Comparison of ENCODE assay signal across 9 cellular contexts in genomic region chr5:109945097-109945678, GRCh38.
DNase-seq lines count a peak whose midpoint lies in the region; ATAC-seq and TF ChIP-seq lines count a peak whose summit lies in the region.
"Had no signal": no experiment of that assay in that cellular context is flagged by ENCODE, and none has a peak within 500 bp of the region (broad histone marks: within the 10 kb centered on the region; RNA-seq: fewer than 3 reads in every experiment).

No MANE protein-coding gene starts in this region.

- H3K4me3 ChIP-seq in OCI-LY1 (ENCODE audit: low read depth, low read length, poor library complexity, severe bottlenecking) (no peak overlapping the region), liver (ENCODE audit: low read depth in 1 of 3, low read length in 3 of 3) (no peak overlapping the region)
- H3K4me3 ChIP-seq: body of pancreas had no signal

- no peaks in the 10 kb centered on the region for H3K9me2 ChIP-seq in OCI-LY1 (ENCODE audit: low read depth, low read length)

- DNase-seq in NCI-H69 (lab: John Stamatoyannopoulos, UW) (no peak), EL (no peak)
- DNase-seq: body of pancreas, NCI-H146 had no signal

- H3K27me3 ChIP-seq in OCI-LY1 (ENCODE audit: insufficient read depth, low read length) (no peaks in the 10 kb centered on the region), liver (ENCODE audit: control insufficient read depth in 4 of 4, insufficient read depth in 4 of 4, low read length in 3 of 4) (no peaks in the 10 kb centered on the region)
- H3K27me3 ChIP-seq: body of pancreas had no signal

- H3K4me1 ChIP-seq in OCI-LY1 (ENCODE audit: insufficient read depth, low read length, severe bottlenecking): peaks cover 23% of the 10 kb centered on the region
- peaks cover 0 to 7% (median 0%) of the 10 kb centered on the region in 4 donors for H3K4me1 ChIP-seq in liver (ENCODE audit: control insufficient read depth in 4 of 4, insufficient read depth in 4 of 4, low read length in 3 of 4)
- H3K4me1 ChIP-seq: body of pancreas had no signal

- peak; percentile 85 for ATAC-seq in GM18907 (IDR thresholded peaks at IDR 0.05; ENCODE audit: unreplicated experiment)
- peak; percentile 80 for ATAC-seq in HG02678 (IDR thresholded peaks at IDR 0.05; ENCODE audit: unreplicated experiment)
- no peak for ATAC-seq in HG03442 (IDR thresholded peaks at IDR 0.05; ENCODE audit: unreplicated experiment)
- ATAC-seq: body of pancreas had no signal

- H3K36me3 ChIP-seq in OCI-LY1 (ENCODE audit: insufficient read depth, low read length) (peaks cover 6% of the 10 kb centered on the region), liver (ENCODE audit: control insufficient read depth in 4 of 4, insufficient read depth in 3 of 4, low read depth in 1 of 4, low read length in 3 of 4) (no peaks in the 10 kb centered on the region)

- peak overlapping the region; percentile 5 for H3K27ac ChIP-seq in OCI-LY1 (ENCODE audit: low read depth, low read length, poor library complexity, severe bottlenecking)
- H3K27ac ChIP-seq in liver (ENCODE audit: low read depth in 1 of 2, low read length in 2 of 2): no peak overlapping the region
- H3K27ac ChIP-seq: body of pancreas had no signal

- H3K9ac ChIP-seq in OCI-LY1 (ENCODE audit: low read length) (no peak overlapping the region), liver (ENCODE audit: low read depth in 1 of 2, low read length in 2 of 2) (no peak overlapping the region)

- WGBS in liver: 79% methylated on average over 6 of the region's 6 CpGs

- H3K9me3 ChIP-seq in OCI-LY1 (ENCODE audit: low read length): peaks cover 3% of the 10 kb centered on the region; the same call in 1 of the 2 replicates
- H3K9me3 ChIP-seq in liver (ENCODE audit: control insufficient read depth in 4 of 4, low read length in 3 of 4): peaks cover 0 to 2% (median 0%) of the 10 kb centered on the region in 4 donors
- H3K9me3 ChIP-seq: body of pancreas had no signal

- no peaks in the 10 kb centered on the region for H4K20me1 ChIP-seq in OCI-LY1 (ENCODE audit: insufficient read depth, low read length)

- no peak overlapping the region; the same call in 1 of the 2 replicates for H3K4me2 ChIP-seq in OCI-LY1 (ENCODE audit: low read length)

- no peaks in the 10 kb centered on the region for H3F3A ChIP-seq in OCI-LY1 (ENCODE audit: insufficient read depth, low read length)

- no peaks in the 10 kb centered on the region for H3K79me2 ChIP-seq in OCI-LY1 (ENCODE audit: insufficient read depth, low read length)

- TF ChIP-seq RAD21 in liver (IDR thresholded peaks at IDR 0.05): peak in 1 of 2 donors; percentile 45

- TF ChIP-seq CTCF in OCI-LY1 (IDR thresholded peaks at IDR 0.05; ENCODE audit: low read length): no peak
- no peak for TF ChIP-seq CTCF in liver (IDR thresholded peaks at IDR 0.05; ENCODE audit: low read depth, low read length, missing input control)

- H2AFZ ChIP-seq in OCI-LY1 (ENCODE audit: low read length): no peak overlapping the region

TF ChIP-seq in liver, 16 proteins besides CTCF, POLR2A, EP300 and RAD21:
- TF ChIP-seq SP1 (IDR thresholded peaks at IDR 0.05): peak; percentile 31
- no peak for TF ChIP-seq GABPA (IDR thresholded peaks at IDR 0.05 in 1 of 2, conservative IDR thresholded peaks at IDR 0.05 in 1 of 2)
- no peak for TF ChIP-seq MAX (IDR thresholded peaks at IDR 0.05)
- no peak for TF ChIP-seq EGR1 (IDR thresholded peaks at IDR 0.05; ENCODE audit: low read depth in 2 of 2)
- no peak for TF ChIP-seq RXRA (IDR thresholded peaks at IDR 0.05)
- no peak for TF ChIP-seq JUND (IDR thresholded peaks at IDR 0.05)
